8 cellular contexts compared by ENCODE assay signal in genomic region chr11:1310315-1310687, GRCh38. TPM values are rescaled to one million over a fixed set of nuclear protein-coding genes. Genes with fewer than 3 reads are reported as not detected.
DNase-seq lines count a peak whose midpoint lies in the region; ATAC-seq, FAIRE-seq and TF ChIP-seq lines count a peak whose summit lies in the region.

No MANE protein-coding gene starts in this region.

- H3K27ac ChIP-seq in kidney (ENCODE audit: low read depth in 2 of 2, low read length in 2 of 2) (peak overlapping the region in 1 of 2 donors; percentile 95), thoracic aorta (peak overlapping the region; percentile 77 to 95)

- ATAC-seq in activated naive CD8-positive, alpha-beta T cell treated with anti-CD3 and anti-CD28 coated beads, Interleukin-2, amount 10 ng/mL, durations not matched to agents 7 days and 5 days (ENCODE audit: low read depth) = no peak
- no peak for ATAC-seq in thoracic aorta (ENCODE audit: insufficient number of reproducible peaks, low FRiP score, low read depth)

- H3K27me3 ChIP-seq in thoracic aorta (replicated peaks; ENCODE audit: insufficient read depth) = no peaks in the 10 kb centered on the region

- H3K27me3 Mint-ChIP-seq in activated CD4-positive, alpha-beta T cell treated with anti-CD3 and anti-CD28 coated beads, Interleukin-2, amount 10 ng/mL, durations not matched to agents 24 days and 14 days = peaks cover 25% of the 10 kb centered on the region
- H3K27me3 Mint-ChIP-seq in activated naive CD8-positive, alpha-beta T cell treated with anti-CD3 and anti-CD28 coated beads, Interleukin-2, amount 10 ng/mL, durations not matched to agents 7 days and 5 days = peaks cover 12% of the 10 kb centered on the region

- H3K36me3 ChIP-seq in kidney (ENCODE audit: control insufficient read depth in 1 of 2, insufficient read depth in 2 of 2, low read length in 2 of 2) (peaks cover 0 to 3% of the 10 kb centered on the region in 2 donors), thoracic aorta (no peaks in the 10 kb centered on the region)

- H3K4me1 Mint-ChIP-seq in activated CD4-positive, alpha-beta T cell treated with anti-CD3 and anti-CD28 coated beads, Interleukin-2, amount 10 ng/mL, durations not matched to agents 24 days and 14 days = peaks cover 27% of the 10 kb centered on the region
- H3K4me1 Mint-ChIP-seq in activated naive CD8-positive, alpha-beta T cell treated with anti-CD3 and anti-CD28 coated beads, Interleukin-2, amount 10 ng/mL, durations not matched to agents 7 days and 5 days = peaks cover 28% of the 10 kb centered on the region

- H3K4me3 ChIP-seq in kidney (ENCODE audit: low read length in 2 of 2) (peak overlapping the region; percentile 65 to 81), thoracic aorta (peak overlapping the region; percentile 89)

- peaks cover 16 to 34% of the 10 kb centered on the region in 2 donors for H3K4me1 ChIP-seq in kidney (ENCODE audit: control insufficient read depth in 1 of 2, insufficient read depth in 1 of 2, low read depth in 1 of 2, low read length in 2 of 2)
- H3K4me1 ChIP-seq in thoracic aorta (ENCODE audit: control insufficient read depth in 1 of 2, low read depth in 2 of 2) = peaks cover 27 to 34% of the 10 kb centered on the region in 2 donors

- H3K36me3 Mint-ChIP-seq in activated CD4-positive, alpha-beta T cell treated with anti-CD3 and anti-CD28 coated beads, Interleukin-2, amount 10 ng/mL, durations not matched to agents 24 days and 14 days (ENCODE audit: low read depth) = peaks cover 15% of the 10 kb centered on the region
- peaks cover 10% of the 10 kb centered on the region for H3K36me3 Mint-ChIP-seq in activated naive CD8-positive, alpha-beta T cell treated with anti-CD3 and anti-CD28 coated beads, Interleukin-2, amount 10 ng/mL, durations not matched to agents 7 days and 5 days

- FAIRE-seq in kidney (lab: Jason Lieb, UNC) = no peak

- peaks cover 26% of the 10 kb centered on the region for H3K9me3 Mint-ChIP-seq in activated CD4-positive, alpha-beta T cell treated with anti-CD3 and anti-CD28 coated beads, Interleukin-2, amount 10 ng/mL, durations not matched to agents 24 days and 14 days
- H3K9me3 Mint-ChIP-seq in activated naive CD8-positive, alpha-beta T cell treated with anti-CD3 and anti-CD28 coated beads, Interleukin-2, amount 10 ng/mL, durations not matched to agents 7 days and 5 days = peaks cover 8% of the 10 kb centered on the region

- no peak for DNase-seq in activated CD4-positive, alpha-beta T cell treated with anti-CD3 and anti-CD28 coated beads, Interleukin-2, amount 10 ng/mL, durations not matched to agents 24 days and 14 days
- no peak for DNase-seq in activated CD4-positive, alpha-beta T cell treated with anti-CD3 and anti-CD28 coated beads for 4 hours
- DNase-seq in activated naive CD8-positive, alpha-beta T cell treated with anti-CD3 and anti-CD28 coated beads, Interleukin-2, amount 10 ng/mL, durations not matched to agents 7 days and 5 days = no peak
- no peak for DNase-seq in kidney
- DNase-seq in thoracic aorta (ENCODE audit: low spot score) = no peak
- no peak for DNase-seq in MV-4-11 (lab: John Stamatoyannopoulos, UW)
- no peak for DNase-seq in DMS114 treated with DMSO at 0.1 percent for 48 hours (lab: John Stamatoyannopoulos, UW; ENCODE audit: unreplicated experiment)
- no peak for DNase-seq in activated CD4-positive, CD25-positive, alpha-beta regulatory T cell treated with anti-CD3 and anti-CD28 coated beads, Interleukin-2, amount 50 U/mL, for 72 hours

- H3K9me3 ChIP-seq in kidney (ENCODE audit: control insufficient read depth in 1 of 2, low read length in 2 of 2) (no peaks in the 10 kb centered on the region), thoracic aorta (no peaks in the 10 kb centered on the region)

- TF ChIP-seq CTCF in kidney (IDR thresholded peaks at IDR 0.05; ENCODE audit: borderline replicate concordance, extremely low read depth, insufficient read depth) (no peak), thoracic aorta (IDR thresholded peaks at IDR 0.05) (no peak)

- H3K27ac Mint-ChIP-seq in activated CD4-positive, alpha-beta T cell treated with anti-CD3 and anti-CD28 coated beads, Interleukin-2, amount 10 ng/mL, durations not matched to agents 24 days and 14 days = peak overlapping the region; percentile 94
- peak overlapping the region; percentile 94 for H3K27ac Mint-ChIP-seq in activated naive CD8-positive, alpha-beta T cell treated with anti-CD3 and anti-CD28 coated beads, Interleukin-2, amount 10 ng/mL, durations not matched to agents 7 days and 5 days

- intact Hi-C loops in activated CD4-positive, alpha-beta T cell treated with anti-CD3 and anti-CD28 coated beads, Interleukin-2, amount 10 ng/mL, durations not matched to agents 24 days and 14 days (cut with micrococcal nuclease) = no loop called here
- intact Hi-C loops in kidney (cut with DNase I) = no loop called here

- POLR2A ChIA-PET in activated naive CD8-positive, alpha-beta T cell treated with anti-CD3 and anti-CD28 coated beads, Interleukin-2, amount 10 ng/mL, durations not matched to agents 7 days and 5 days (lab: Charles Lee) = interaction anchor here (1.4 to 1.9 kb wide), 4 partner anchors 23 to 79 kb away, joined by 6 to 18 read pairs (median 12); partner anchors contain the start of gene BRSK2

- peak overlapping the region; percentile 74 to 94 for H3K9ac ChIP-seq in kidney (ENCODE audit: low read length in 2 of 2)

- peak overlapping the region; percentile 87 for H3K4me3 Mint-ChIP-seq in activated CD4-positive, alpha-beta T cell treated with anti-CD3 and anti-CD28 coated beads, Interleukin-2, amount 10 ng/mL, durations not matched to agents 24 days and 14 days
- peak overlapping the region; percentile 79 for H3K4me3 Mint-ChIP-seq in activated naive CD8-positive, alpha-beta T cell treated with anti-CD3 and anti-CD28 coated beads, Interleukin-2, amount 10 ng/mL, durations not matched to agents 7 days and 5 days

RNA-seq across cellular contexts. Expression of gene TOLLIP, which starts 0.9 kb away (rescaled TPM):
- total RNA-seq in activated CD4-positive, alpha-beta T cell treated with anti-CD3 and anti-CD28 coated beads, Interleukin-2, amount 10 ng/mL, durations not matched to agents 24 days and 14 days = 32.4 and 38.9 TPM in 2 replicates
- total RNA-seq in activated naive CD8-positive, alpha-beta T cell treated with anti-CD3 and anti-CD28 coated beads, Interleukin-2, amount 10 ng/mL, durations not matched to agents 7 days and 5 days = 10 to 100 TPM; 36.7 to 37.5 TPM
- total RNA-seq in kidney (65.5 TPM), thoracic aorta (10 to 100 TPM; 46.0 to 46.3 TPM)
- 88.0 TPM for polyA plus RNA-seq in kidney (ENCODE audit: insufficient read depth, low read depth, low replicate concordance)
